8 cellular contexts compared by ENCODE assay signal in the genomic region with DNA sequence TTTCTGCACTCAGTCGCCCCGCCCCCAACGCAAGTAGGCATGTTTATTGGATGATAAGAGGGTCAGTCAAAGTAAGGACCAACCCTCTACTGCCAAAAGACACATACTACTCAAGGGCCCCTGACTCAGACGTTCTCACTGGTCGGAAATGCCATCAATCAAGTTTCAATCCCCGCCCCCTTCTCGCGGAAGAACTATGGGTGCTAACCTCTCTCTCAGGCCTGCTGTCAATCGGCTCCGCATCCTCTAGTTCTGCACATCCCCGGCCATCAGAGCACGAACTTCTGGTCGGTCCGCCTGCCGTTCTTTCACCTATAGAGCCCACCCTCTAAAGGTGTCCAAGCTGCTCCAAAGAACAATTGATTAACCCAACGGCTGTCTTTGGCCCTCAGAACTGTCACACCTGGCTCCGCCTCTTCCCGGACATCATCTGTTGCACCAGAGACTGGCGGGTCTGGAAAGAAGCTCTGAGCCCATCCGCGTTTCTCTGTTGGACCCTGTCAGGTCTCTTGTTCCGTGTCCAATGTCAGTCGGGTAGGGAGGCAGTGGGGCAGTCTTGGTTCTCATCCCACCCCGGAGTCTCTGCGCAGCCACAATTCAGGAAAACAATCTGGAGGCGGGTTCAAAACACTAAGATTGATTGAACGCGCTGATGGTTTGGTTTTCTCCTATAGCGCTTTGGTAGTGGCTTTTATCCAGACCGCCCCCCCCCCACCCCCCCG. TPM values are rescaled to one million over a fixed set of nuclear protein-coding genes. Genes with fewer than 3 reads are reported as not detected.
DNase-seq lines count a peak whose midpoint lies in the region; TF ChIP-seq lines count a peak whose summit lies in the region.

No MANE protein-coding gene starts in this region.

- 33% methylated on average over 31 of the region's 31 CpGs for WGBS in suprapubic skin

- H3K27me3 Mint-ChIP-seq in activated naive CD4-positive, alpha-beta T cell treated with anti-CD3 and anti-CD28 coated beads, Interleukin-2, amount 50 U/mL, for 24 hours, result no peaks in the 10 kb centered on the region

- TF ChIP-seq CTCF in HFF-Myc (IDR thresholded peaks at IDR 0.05; ENCODE audit: low read depth, low read length, missing control alignments) (no peak), suprapubic skin (IDR thresholded peaks at IDR 0.05) (no peak)

- H3K9me3 ChIP-seq in SJSA1 (replicated peaks), result no peaks in the 10 kb centered on the region
- H3K9me3 ChIP-seq in suprapubic skin, result no peaks in the 10 kb centered on the region

- H3K36me3 ChIP-seq in SJSA1, result no peaks in the 10 kb centered on the region
- no peaks in the 10 kb centered on the region for H3K36me3 ChIP-seq in suprapubic skin

- H3K27ac ChIP-seq in SJSA1 (0 out of 2 replicates have a peak overlapping the region, but pooled peaks have one; percentile 22), suprapubic skin (peak overlapping the region; percentile 79)

- peaks cover 3% of the 10 kb centered on the region for H3K4me1 Mint-ChIP-seq in activated naive CD4-positive, alpha-beta T cell treated with anti-CD3 and anti-CD28 coated beads, Interleukin-2, amount 50 U/mL, for 24 hours

- peak; percentile 89 for DNase-seq in GM04503 (ENCODE audit: low read depth)
- DNase-seq in HFF-Myc (ENCODE audit: extremely low read depth, low read depth), result peak; percentile 88
- DNase-seq in MV-4-11 (lab: John Stamatoyannopoulos, UW), result peak; percentile 95
- peak; percentile 87 to 96 for DNase-seq in SJSA1 (ENCODE audit: low read depth in 1 of 2, low spot score in 2 of 2)
- DNase-seq in globus pallidus (ENCODE audit: low spot score), result peak; percentile 95
- DNase-seq in nucleus accumbens (lab: John Stamatoyannopoulos, UW), result peak; percentile 27 to 95 (median 82)
- DNase-seq in suprapubic skin (ENCODE audit: low spot score in 2 of 2), result peak; percentile 92 to 93

- H3K36me3 Mint-ChIP-seq in activated naive CD4-positive, alpha-beta T cell treated with anti-CD3 and anti-CD28 coated beads, Interleukin-2, amount 50 U/mL, for 24 hours, result no peaks in the 10 kb centered on the region

- peak overlapping the region; percentile 55 for H3K4me3 ChIP-seq in HFF-Myc (replicated peaks; ENCODE audit: low read depth, low read length)
- peak overlapping the region; percentile 51 for H3K4me3 ChIP-seq in SJSA1
- H3K4me3 ChIP-seq in suprapubic skin, result peak overlapping the region; percentile 56

- peak overlapping the region; percentile 97 for H3K27ac Mint-ChIP-seq in activated naive CD4-positive, alpha-beta T cell treated with anti-CD3 and anti-CD28 coated beads, Interleukin-2, amount 50 U/mL, for 24 hours

- no peak for TF ChIP-seq EP300 in suprapubic skin (IDR thresholded peaks at IDR 0.05)

- H3K27me3 ChIP-seq in SJSA1 (replicated peaks), result no peaks in the 10 kb centered on the region
- no peaks in the 10 kb centered on the region for H3K27me3 ChIP-seq in suprapubic skin

- no peaks in the 10 kb centered on the region for H3K9me3 Mint-ChIP-seq in activated naive CD4-positive, alpha-beta T cell treated with anti-CD3 and anti-CD28 coated beads, Interleukin-2, amount 50 U/mL, for 24 hours

- H3K4me3 Mint-ChIP-seq in activated naive CD4-positive, alpha-beta T cell treated with anti-CD3 and anti-CD28 coated beads, Interleukin-2, amount 50 U/mL, for 24 hours, result peak overlapping the region; percentile 98

- H3K4me1 ChIP-seq in SJSA1 (replicated peaks) (no peaks in the 10 kb centered on the region), suprapubic skin (peaks cover 6% of the 10 kb centered on the region)

- no peak for TF ChIP-seq POLR2A in suprapubic skin (IDR thresholded peaks at IDR 0.05)

RNA-seq across cellular contexts. Expression of gene NDUFB11, which starts 15.2 kb away (rescaled TPM):
- total RNA-seq in SJSA1 (2014; rRNA removed; shearing (Covaris generic)), result 77.4 and 115 TPM in 2 replicates
- 10 to 100 TPM; 28.0 to 67.3 (median 51.7) TPM for total RNA-seq in suprapubic skin

RNA-seq across cellular contexts. Expression of gene RBM10, which starts 15.7 kb away (rescaled TPM):
- total RNA-seq in SJSA1 (2014; rRNA removed; shearing (Covaris generic)), result 41.6 and 61.6 TPM in 2 replicates
- total RNA-seq in suprapubic skin, result 10 to 100 TPM; 27.9 to 33.1 (median 30.2) TPM

RNA-seq across cellular contexts. Expression of gene RGN, which starts 51.1 kb away (rescaled TPM):
- total RNA-seq in SJSA1 (2014; rRNA removed; shearing (Covaris generic)), result not detected in 2 replicates
- total RNA-seq in suprapubic skin, result 1 to 10 TPM in 2 of 4 donors, under 1 TPM in 1, not detected in 1; 0.29 to 1.8 (median 1.5) TPM

Comparison
In these comparisons a context has a peak if more than half of its experiments do, and no peak if none do; other contexts are left out.
1. Peak in every context shown above with its lines: DNase-seq, H3K4me3 ChIP-seq and H3K27ac ChIP-seq.